ENCODE assay signal across 1 cellular context in genomic region chr1:205631727-205632373, GRCh38.
TF ChIP-seq lines count a peak whose summit lies in the region.

ELK4 (minus strand) TSS chr1:205632011; CDS start chr1:205623882, 8,129 bp downstream.

TF ChIP-seq in HepG2, 621 proteins besides CTCF, POLR2A, EP300 and RAD21 (continued from another document and continues in another):
- no peak for TF ChIP-seq LRRFIP1 (CRISPR knock-in tag; conservative IDR thresholded peaks at IDR 0.05)
- TF ChIP-seq CBX1 (IDR thresholded peaks at IDR 0.05; ENCODE audit: low read depth): peak; percentile 73
- peak; percentile 34 for TF ChIP-seq MED8 (CRISPR knock-in tag; IDR thresholded peaks at IDR 0.05; ENCODE audit: insufficient replicate concordance)
- TF ChIP-seq SIN3A (IDR thresholded peaks at IDR 0.05; ENCODE audit: borderline replicate concordance, low read depth, low read length): peak; percentile 62; the same call in 1 of the 2 replicates
- TF ChIP-seq HMG20A (CRISPR knock-in tag; IDR thresholded peaks at IDR 0.05; ENCODE audit: borderline replicate concordance): no peak
- no peak for TF ChIP-seq FIP1L1 (IDR thresholded peaks at IDR 0.05; ENCODE audit: borderline replicate concordance, insufficient read depth, low read depth, low read length)
- peak; percentile 44; the same call in 1 of the 2 replicates for TF ChIP-seq ZNF142 (CRISPR knock-in tag; IDR thresholded peaks at IDR 0.05)
- peak; percentile 69 for TF ChIP-seq SP5 (CRISPR knock-in tag; IDR thresholded peaks at IDR 0.05; ENCODE audit: borderline replicate concordance, low read depth)
- TF ChIP-seq ZNF383 (CRISPR knock-in tag; IDR thresholded peaks at IDR 0.05; ENCODE audit: borderline replicate concordance): no peak
- TF ChIP-seq NAIF1 (CRISPR knock-in tag; IDR thresholded peaks at IDR 0.05; ENCODE audit: borderline replicate concordance): no peak
- peak; percentile 85 for TF ChIP-seq GABPA (IDR thresholded peaks at IDR 0.05; ENCODE audit: low read depth, low read length)
- TF ChIP-seq GABPA (CRISPR knock-in tag; IDR thresholded peaks at IDR 0.05; ENCODE audit: low read depth): peak; percentile 91
- peak; percentile 88 to 97 for TF ChIP-seq HMGXB4 (CRISPR knock-in tag; IDR thresholded peaks at IDR 0.05; ENCODE audit: borderline replicate concordance in 1 of 2, low read depth in 1 of 2)
- no peak for TF ChIP-seq ETS1 (CRISPR knock-in tag; IDR thresholded peaks at IDR 0.05)
- no peak for TF ChIP-seq NFIB (CRISPR knock-in tag; IDR thresholded peaks at IDR 0.05; ENCODE audit: borderline replicate concordance)
- no peak for TF ChIP-seq ADNP (CRISPR knock-in tag; IDR thresholded peaks at IDR 0.05)
- TF ChIP-seq ZNF7 (CRISPR knock-in tag; IDR thresholded peaks at IDR 0.05): no peak
- no peak for TF ChIP-seq ELF4 (CRISPR knock-in tag; IDR thresholded peaks at IDR 0.05; ENCODE audit: borderline replicate concordance)
- TF ChIP-seq SAP130 (CRISPR knock-in tag; IDR thresholded peaks at IDR 0.05; ENCODE audit: low read depth): peak; percentile 88
- TF ChIP-seq CREB1 (IDR thresholded peaks at IDR 0.05): peak; percentile 93
- peak; percentile 93 for TF ChIP-seq CREB1 (CRISPR knock-in tag; IDR thresholded peaks at IDR 0.05)
- no peak for TF ChIP-seq DPF2 (CRISPR knock-in tag; IDR thresholded peaks at IDR 0.05; ENCODE audit: borderline replicate concordance, low read depth)
- peak; percentile 85; the same call in 1 of the 2 replicates for TF ChIP-seq ZNF768 (CRISPR knock-in tag; IDR thresholded peaks at IDR 0.05)
- TF ChIP-seq ZNF275 (CRISPR knock-in tag; IDR thresholded peaks at IDR 0.05; ENCODE audit: borderline replicate concordance): 0 out of 2 replicates have a peak, but pooled peaks have one; percentile 72
- TF ChIP-seq REST (IDR thresholded peaks at IDR 0.05; ENCODE audit: borderline replicate concordance in 1 of 2, low read depth in 1 of 2, low read length in 2 of 2): peak in 1 of 2 experiments; percentile 59; a peak in 1 of 4 replicates
- TF ChIP-seq ZNF296 (CRISPR knock-in tag; conservative IDR thresholded peaks at IDR 0.05): no peak
- TF ChIP-seq ZNF496 (CRISPR knock-in tag; IDR thresholded peaks at IDR 0.05; ENCODE audit: insufficient replicate concordance): no peak
- 0 out of 2 replicates have a peak, but pooled peaks have one; percentile 66 for TF ChIP-seq ZNF800 (CRISPR knock-in tag; IDR thresholded peaks at IDR 0.05)
- no peak for TF ChIP-seq FOXA1 (IDR thresholded peaks at IDR 0.05)
- TF ChIP-seq FOXA1 (CRISPR knock-in tag; IDR thresholded peaks at IDR 0.05): no peak
- TF ChIP-seq DNMT1 (CRISPR knock-in tag; IDR thresholded peaks at IDR 0.05): no peak
- TF ChIP-seq ZNF878 (CRISPR knock-in tag; IDR thresholded peaks at IDR 0.05): 0 out of 2 replicates have a peak, but pooled peaks have one; percentile 33
- peak; percentile 74 for TF ChIP-seq PHF20 (CRISPR knock-in tag; IDR thresholded peaks at IDR 0.05)
- TF ChIP-seq ATF1 (CRISPR knock-in tag; IDR thresholded peaks at IDR 0.05): peak; percentile 85
- TF ChIP-seq ZNF280B (CRISPR knock-in tag; IDR thresholded peaks at IDR 0.05; ENCODE audit: borderline replicate concordance): peak; percentile 41; the same call in 1 of the 2 replicates
- TF ChIP-seq ZSCAN20 (CRISPR knock-in tag; IDR thresholded peaks at IDR 0.05; ENCODE audit: borderline replicate concordance): no peak
- 0 out of 2 replicates have a peak, but pooled peaks have one; percentile 47 for TF ChIP-seq HINFP (CRISPR knock-in tag; IDR thresholded peaks at IDR 0.05; ENCODE audit: low read depth)
